Comparison of ENCODE assay signal across 13 cellular contexts in genomic region chrX:29422034-29422433, GRCh38.
DNase-seq lines count a peak whose midpoint lies in the region; ATAC-seq and TF ChIP-seq lines count a peak whose summit lies in the region.
"Had no signal": no experiment of that assay in that cellular context is flagged by ENCODE, and none has a peak within 500 bp of the region (broad histone marks: within the 10 kb centered on the region; RNA-seq: fewer than 3 reads in every experiment).

No MANE protein-coding gene starts in this region.

- ATAC-seq in GM18517 (IDR thresholded peaks at IDR 0.05; ENCODE audit: unreplicated experiment) = no peak

- no peak overlapping the region for H2BK120ac ChIP-seq in mesendoderm (ENCODE audit: low read depth, low read length)

- no peak overlapping the region for H3K23ac ChIP-seq in mesendoderm (ENCODE audit: low read length)

- H3K4me3 Mint-ChIP-seq in Caco-2 (ENCODE audit: unreplicated experiment) = peak overlapping the region; percentile 22
- H3K4me3 Mint-ChIP-seq: B cell; CD4-positive, alpha-beta T cell; H9 had no signal

- H3K56ac ChIP-seq in mesendoderm (ENCODE audit: low read length) = no peak overlapping the region

- H3K36me3 ChIP-seq in Caco-2 (ENCODE audit: control insufficient read depth, insufficient read depth, low read length) (no peaks in the 10 kb centered on the region), colonic mucosa (no peaks in the 10 kb centered on the region), mesendoderm (ENCODE audit: control insufficient read depth, insufficient read depth, low read length) (no peaks in the 10 kb centered on the region), A673 (ENCODE audit: insufficient read depth, low read length, poor library complexity, severe bottlenecking) (no peaks in the 10 kb centered on the region)

- no peak overlapping the region for H3K18ac ChIP-seq in mesendoderm (ENCODE audit: low read length)

- H3K4me3 ChIP-seq in Caco-2 (ENCODE audit: low read depth, low read length) = no peak overlapping the region
- no peak overlapping the region for H3K4me3 ChIP-seq in colonic mucosa
- H3K4me3 ChIP-seq in mesendoderm (ENCODE audit: low read length) = no peak overlapping the region
- H3K4me3 ChIP-seq in A673 (ENCODE audit: low read depth, low read length, poor library complexity, severe bottlenecking) = no peak overlapping the region

- H3K9me3 Mint-ChIP-seq in Caco-2 (ENCODE audit: unreplicated experiment) = no peaks in the 10 kb centered on the region
- H3K9me3 Mint-ChIP-seq: CD4-positive, alpha-beta T cell had no signal

- H3K27ac Mint-ChIP-seq in Caco-2 (ENCODE audit: unreplicated experiment) = peak overlapping the region; percentile 66
- H3K27ac Mint-ChIP-seq: B cell; CD4-positive, alpha-beta T cell had no signal

- no peak overlapping the region for H4K8ac ChIP-seq in mesendoderm (ENCODE audit: low read depth, low read length)

- peaks cover 40% of the 10 kb centered on the region for H3K4me1 ChIP-seq in Caco-2
- no peaks in the 10 kb centered on the region for H3K4me1 ChIP-seq in colonic mucosa
- H3K4me1 ChIP-seq in mesendoderm (ENCODE audit: control insufficient read depth, low read depth, low read length) = no peaks in the 10 kb centered on the region
- H3K4me1 ChIP-seq in A673 (ENCODE audit: insufficient read depth, low read length, poor library complexity, severe bottlenecking) = no peaks in the 10 kb centered on the region

- H3K4me2 ChIP-seq in mesendoderm (ENCODE audit: low read length) = no peak overlapping the region

- H2BK15ac ChIP-seq in mesendoderm (replicated peaks; ENCODE audit: low read depth) = no peak overlapping the region

- no peak overlapping the region for H2BK5ac ChIP-seq in mesendoderm (ENCODE audit: low read length)

- whole genome bisulfite sequencing in mesendoderm (ENCODE audit: extremely low coverage, insufficient coverage, low lambda C conversion rate) = no CpG with 5 or more reads among the region's 3 CpGs

- POLR2A ChIA-PET in Caco-2 (lab: Charles Lee) = interaction anchor here (0.6 kb wide), 1 partner anchor 189 kb away, joined by 3 read pairs; no protein-coding TSS in a partner anchor
- POLR2A ChIA-PET in A673 (lab: Charles Lee; ENCODE audit: low non-redundant PET) = no interaction called here

- no peak overlapping the region for H4K5ac ChIP-seq in mesendoderm (ENCODE audit: low read length)

- no peak overlapping the region for H3K4ac ChIP-seq in mesendoderm (ENCODE audit: low read depth, low read length)

- no peak overlapping the region for H3K9ac ChIP-seq in colonic mucosa (ENCODE audit: low read depth in 2 of 2, low read length in 2 of 2)
- no peak overlapping the region for H3K9ac ChIP-seq in mesendoderm (ENCODE audit: low read length)

- no peak overlapping the region for H2AK5ac ChIP-seq in mesendoderm (ENCODE audit: low read length)

- peaks cover 9% of the 10 kb centered on the region for H3K4me1 Mint-ChIP-seq in Caco-2 (ENCODE audit: low read depth, unreplicated experiment)
- H3K4me1 Mint-ChIP-seq: B cell had no signal

- no peaks in the 10 kb centered on the region for H3K27me3 Mint-ChIP-seq in Caco-2 (ENCODE audit: insufficient read depth, unreplicated experiment)
- H3K27me3 Mint-ChIP-seq: B cell; CD4-positive, alpha-beta T cell had no signal

- no peaks in the 10 kb centered on the region for H3K79me1 ChIP-seq in mesendoderm (ENCODE audit: low read length)

- CTCF ChIA-PET in Caco-2 (lab: Charles Lee) (no interaction called here), A673 (lab: Charles Lee) (no interaction called here)

- H3K36me3 Mint-ChIP-seq in Caco-2 (ENCODE audit: insufficient read depth, unreplicated experiment) = no peaks in the 10 kb centered on the region

- BruUV-seq in Caco-2 (replicated peaks; lab: Mats Ljungman, UMichigan) (no TSS peak), A673 (replicated peaks; lab: Mats Ljungman, UMichigan) (no TSS peak)

- intact Hi-C loops in Caco-2 (cut with micrococcal nuclease; ENCODE audit: unreplicated experiment) = loop anchor here (5.0 kb wide), 1 partner anchor 120 kb away; no protein-coding TSS in a partner anchor
- intact Hi-C loops in colonic mucosa (cut with DNase I) = no loop called here
- intact Hi-C loops in A673 (cut with micrococcal nuclease; ENCODE audit: unreplicated experiment) = no loop called here

- H3K27me3 ChIP-seq in Caco-2 (replicated peaks; ENCODE audit: control insufficient read depth, insufficient read depth, low read length) (no peaks in the 10 kb centered on the region), colonic mucosa (no peaks in the 10 kb centered on the region), mesendoderm (ENCODE audit: insufficient read depth, low read length, poor library complexity) (no peaks in the 10 kb centered on the region), A673 (replicated peaks; ENCODE audit: insufficient read depth, low read depth, low read length, poor library complexity) (no peaks in the 10 kb centered on the region)

- TF ChIP-seq CTCF in Caco-2 (IDR thresholded peaks at IDR 0.05; ENCODE audit: insufficient read depth in 1 of 2, low read depth in 1 of 2, low read length in 1 of 2, severe bottlenecking in 1 of 2, unreplicated experiment in 1 of 2) (no peak), colonic mucosa (IDR thresholded peaks at IDR 0.05) (no peak), A673 (conservative IDR thresholded peaks at IDR 0.05; ENCODE audit: low read depth, low read length) (no peak)

- H3K9me3 ChIP-seq in Caco-2 (no peaks in the 10 kb centered on the region), colonic mucosa (no peaks in the 10 kb centered on the region), A673 (ENCODE audit: low read depth, low read length, poor library complexity, severe bottlenecking) (no peaks in the 10 kb centered on the region)

- DNase-seq in Caco-2 (peak; percentile 49 to 55), HT-29 (ENCODE audit: low spot score) (peak; percentile 42), colonic mucosa (peak; percentile 20), mesendoderm (peak; percentile 1), NCI-H146 treated with DMSO at 0.1 percent for 48 hours (lab: John Stamatoyannopoulos, UW; ENCODE audit: unreplicated experiment) (no peak), A673 (ENCODE audit: low spot score) (no peak)
- DNase-seq: C1 segment of cervical spinal cord; CD4-positive, alpha-beta T cell; DMS79; GOT3; H9 had no signal

- no peaks in the 10 kb centered on the region for H3K79me2 ChIP-seq in mesendoderm (ENCODE audit: control insufficient read depth, insufficient read depth, low read length)

- H3K27ac ChIP-seq in colonic mucosa (no peak overlapping the region), mesendoderm (ENCODE audit: low read depth, low read length) (no peak overlapping the region), A673 (ENCODE audit: low read depth, low read length, poor library complexity, severe bottlenecking) (no peak overlapping the region)

Comparison
In these comparisons a context has a peak if more than half of its experiments do, and no peak if none do; other contexts are left out.
1. DNase-seq: peak in Caco-2 (2 of 2), HT-29 (single experiment), colonic mucosa (single experiment) and mesendoderm (single experiment); none in NCI-H146 treated with DMSO at 0.1 percent for 48 hours (single experiment) and A673 (single experiment).